1 cellular context compared by ENCODE assay signal in the genomic region with DNA sequence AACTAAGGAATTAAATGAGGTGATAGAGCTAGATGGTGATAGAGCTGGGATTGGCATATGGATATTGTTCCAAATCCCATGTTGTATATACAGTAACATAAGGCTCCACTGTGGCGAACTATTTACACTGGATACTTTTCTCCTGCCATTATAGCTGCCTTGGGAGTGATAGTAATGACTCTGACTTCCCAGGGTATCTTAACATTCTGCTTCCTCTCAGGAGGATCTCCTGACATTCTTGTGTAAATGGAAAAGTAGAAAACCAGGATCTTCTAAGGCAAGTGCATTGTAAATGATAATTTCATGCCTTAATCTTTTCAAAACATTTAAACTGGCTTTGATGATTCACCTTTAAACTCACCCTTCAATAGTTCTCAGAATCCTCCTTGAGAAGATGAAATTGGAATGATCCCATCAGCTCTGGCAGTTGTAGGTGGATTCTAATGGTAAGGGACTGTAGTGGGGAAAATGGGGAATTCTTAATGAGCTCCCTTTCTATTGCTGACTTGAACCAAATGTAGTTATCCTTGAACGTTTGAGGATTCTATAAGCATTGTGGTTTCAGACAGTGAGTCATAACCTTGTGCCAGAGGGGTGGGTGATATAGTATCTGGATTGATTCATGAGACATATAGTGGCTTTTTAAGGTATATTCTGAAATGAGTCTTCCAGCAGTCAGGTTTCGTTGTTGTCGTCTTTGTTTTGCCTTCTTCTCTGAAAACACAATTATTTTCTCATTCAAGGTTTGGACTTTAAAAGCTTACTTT.
TF ChIP-seq lines count a peak whose summit lies in the region.

No MANE protein-coding gene starts in this region.

TF ChIP-seq in IMR-90, 13 proteins besides CTCF, POLR2A, EP300 and RAD21 (continued from another document):
- TF ChIP-seq, protein P1, sequence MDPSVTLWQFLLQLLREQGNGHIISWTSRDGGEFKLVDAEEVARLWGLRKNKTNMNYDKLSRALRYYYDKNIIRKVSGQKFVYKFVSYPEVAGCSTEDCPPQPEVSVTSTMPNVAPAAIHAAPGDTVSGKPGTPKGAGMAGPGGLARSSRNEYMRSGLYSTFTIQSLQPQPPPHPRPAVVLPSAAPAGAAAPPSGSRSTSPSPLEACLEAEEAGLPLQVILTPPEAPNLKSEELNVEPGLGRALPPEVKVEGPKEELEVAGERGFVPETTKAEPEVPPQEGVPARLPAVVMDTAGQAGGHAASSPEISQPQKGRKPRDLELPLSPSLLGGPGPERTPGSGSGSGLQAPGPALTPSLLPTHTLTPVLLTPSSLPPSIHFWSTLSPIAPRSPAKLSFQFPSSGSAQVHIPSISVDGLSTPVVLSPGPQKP (IDR thresholded peaks at IDR 0.05; ENCODE audit: borderline replicate concordance, low read depth, low read length) = no peak
- no peak for TF ChIP-seq FOS (IDR thresholded peaks at IDR 0.05; ENCODE audit: low read depth, low read length)
- TF ChIP-seq SMC3 (IDR thresholded peaks at IDR 0.05; ENCODE audit: low read depth, low read length) = no peak
- TF ChIP-seq RCOR1 (IDR thresholded peaks at IDR 0.05; ENCODE audit: insufficient replicate concordance, low read length) = no peak
- TF ChIP-seq MAFK (IDR thresholded peaks at IDR 0.05; ENCODE audit: low read depth, low read length) = no peak
- TF ChIP-seq MXI1 (IDR thresholded peaks at IDR 0.05; ENCODE audit: borderline replicate concordance, low read depth, low read length) = no peak
- TF ChIP-seq USF2 (IDR thresholded peaks at IDR 0.05; ENCODE audit: low read depth, low read length) = no peak
- no peak for TF ChIP-seq NFE2L2 (IDR thresholded peaks at IDR 0.05; ENCODE audit: low read depth, low read length)
TF ChIP-seq in IMR-90: peak in this region for 0.
